ENCODE assay signal across 8 cellular contexts in the genomic region with DNA sequence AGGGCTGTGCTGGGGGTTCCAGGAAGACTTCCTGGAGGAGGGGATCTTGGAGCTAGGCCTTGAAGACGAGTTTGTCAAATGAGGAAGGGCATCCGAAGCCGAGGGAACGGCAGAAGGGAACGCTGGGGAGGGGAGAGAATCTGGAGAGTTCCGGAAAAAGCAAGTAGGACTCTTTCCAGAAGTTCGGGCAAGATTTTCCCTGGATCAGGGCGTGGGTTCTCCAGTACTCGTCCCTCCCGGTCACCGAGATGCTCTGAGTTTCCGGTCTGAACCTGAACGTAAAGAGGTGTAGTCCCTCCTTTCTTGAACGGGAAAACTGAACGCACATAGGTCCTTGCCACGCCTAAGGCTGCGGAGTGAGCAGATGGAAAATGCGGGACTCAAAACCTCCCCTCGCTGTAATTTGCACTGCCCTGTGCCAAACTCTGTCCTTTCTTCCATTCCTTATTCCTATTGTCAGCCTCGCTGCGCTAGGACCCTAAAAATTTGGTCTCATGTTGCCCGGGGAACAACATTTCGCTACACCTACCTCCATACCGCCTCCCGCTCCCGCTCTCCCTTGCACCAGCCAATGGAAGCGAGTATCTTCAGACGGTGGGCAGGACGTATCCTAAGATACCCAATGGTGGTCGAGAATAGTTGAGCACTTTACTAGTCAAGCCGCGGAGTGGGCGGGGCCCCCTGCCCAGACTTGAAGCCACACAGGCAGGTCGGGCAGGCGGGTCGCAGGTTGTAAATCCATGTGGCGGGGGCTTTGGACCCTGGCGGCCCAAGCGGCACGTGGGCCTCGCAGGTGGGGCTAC. TPM values are rescaled to one million over a fixed set of nuclear protein-coding genes. Genes with fewer than 3 reads are reported as not detected.
A peak's percentile ranks its signal among the peaks of the same experiment; 100 is the strongest.
DNase-seq lines count a peak whose midpoint lies in the region; ATAC-seq and TF ChIP-seq lines count a peak whose summit lies in the region.

A gene with protein sequence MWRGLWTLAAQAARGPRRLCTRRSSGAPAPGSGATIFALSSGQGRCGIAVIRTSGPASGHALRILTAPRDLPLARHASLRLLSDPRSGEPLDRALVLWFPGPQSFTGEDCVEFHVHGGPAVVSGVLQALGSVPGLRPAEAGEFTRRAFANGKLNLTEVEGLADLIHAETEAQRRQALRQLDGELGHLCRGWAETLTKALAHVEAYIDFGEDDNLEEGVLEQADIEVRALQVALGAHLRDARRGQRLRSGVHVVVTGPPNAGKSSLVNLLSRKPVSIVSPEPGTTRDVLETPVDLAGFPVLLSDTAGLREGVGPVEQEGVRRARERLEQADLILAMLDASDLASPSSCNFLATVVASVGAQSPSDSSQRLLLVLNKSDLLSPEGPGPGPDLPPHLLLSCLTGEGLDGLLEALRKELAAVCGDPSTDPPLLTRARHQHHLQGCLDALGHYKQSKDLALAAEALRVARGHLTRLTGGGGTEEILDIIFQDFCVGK (plus strand): TSS at position 682 of the 803 bp plus-strand sequence. CDS start 59 bp downstream, at position 741.

- H3K4me3 ChIP-seq in kidney epithelial cell (ENCODE audit: low read depth, low read length), result peak within 1 kb of the TSS; percentile 68

- H3K36me3 ChIP-seq in kidney epithelial cell (ENCODE audit: control insufficient read depth, insufficient read depth, low read length), result no peaks in the 10 kb centered on the region

- DNase-seq in AML-193 (lab: John Stamatoyannopoulos, UW) (peak; percentile 96 to 99), NCI-H510A treated with DMSO at 0.1 percent for 48 hours (lab: John Stamatoyannopoulos, UW) (peak; percentile 98), chondrocyte (ENCODE audit: low spot score) (peak; percentile 98), kidney epithelial cell (ENCODE audit: low read depth) (peak; percentile 96)
- peak; percentile 93 to 95 for DNase-seq in activated CD4-positive, alpha-beta T cell treated with anti-CD3 and anti-CD28 coated beads for 24 hours (ENCODE audit: low read depth in 2 of 2)
- DNase-seq in stimulated activated CD4-positive, alpha-beta T cell treated with anti-CD3 and anti-CD28 coated beads, Interleukin-15, amount 100 ng/mL, for 48 hours (ENCODE audit: low read depth in 2 of 2), result peak; percentile 95 to 96

- no peaks in the 10 kb centered on the region for H3K27me3 Mint-ChIP-seq in chondrocyte (ENCODE audit: low read depth)

- peaks cover 1% of the 10 kb centered on the region for H3K36me3 Mint-ChIP-seq in chondrocyte (ENCODE audit: low read depth)

- TF ChIP-seq CTCF in chondrocyte (IDR thresholded peaks at IDR 0.05), result no peak
- TF ChIP-seq CTCF in kidney epithelial cell (IDR thresholded peaks at IDR 0.05; ENCODE audit: insufficient read depth, low read length, poor library complexity, severe bottlenecking), result no peak

- ATAC-seq in HG03439 (IDR thresholded peaks at IDR 0.05; ENCODE audit: unreplicated experiment), result peak; percentile 70

- peaks cover 29% of the 10 kb centered on the region for H3K4me1 Mint-ChIP-seq in chondrocyte (ENCODE audit: low read depth)

- H3K4me3 Mint-ChIP-seq in chondrocyte (ENCODE audit: unreplicated experiment), result peak within 1 kb of the TSS; percentile 97

- H3K9me3 Mint-ChIP-seq in chondrocyte (ENCODE audit: low read depth), result no peaks in the 10 kb centered on the region

- TF ChIP-seq POLR2A in GM19193 (IDR thresholded peaks at IDR 0.05; ENCODE audit: extremely low read depth, insufficient read depth, insufficient read length), result peak; percentile 79

- peak within 1 kb of the TSS; percentile 98 for H3K27ac Mint-ChIP-seq in chondrocyte (ENCODE audit: unreplicated experiment)

- H3K27me3 ChIP-seq in kidney epithelial cell (ENCODE audit: control insufficient read depth, insufficient read depth, low read length), result no peaks in the 10 kb centered on the region

RNA-seq across cellular contexts. Expression of the gene that starts here (rescaled TPM):
- total RNA-seq in chondrocyte, result 16.7 to 20.9 TPM (median 20.6 TPM) in 3 replicates
- 31.8 and 38.1 TPM in 2 replicates for total RNA-seq in kidney epithelial cell

Comparison
In these comparisons a context has a peak if more than half of its experiments do, and no peak if none do; other contexts are left out.
1. Peak in every context shown above with its lines: DNase-seq, ATAC-seq and H3K4me3 ChIP-seq.